21 cellular contexts compared by ENCODE assay signal in genomic region chr18:24674236-24675004, GRCh38.
DNase-seq lines count a peak whose midpoint lies in the region; TF ChIP-seq lines count a peak whose summit lies in the region.
"Had no signal": no experiment of that assay in that cellular context is flagged by ENCODE, and none has a peak within 500 bp of the region (broad histone marks: within the 10 kb centered on the region; RNA-seq: fewer than 3 reads in every experiment).

No MANE protein-coding gene starts in this region.

- intact Hi-C loops in activated CD4-positive, alpha-beta T cell treated with anti-CD3 and anti-CD28 coated beads, Interleukin-2, amount 10 ng/mL, durations not matched to agents 24 days and 14 days (cut with micrococcal nuclease), result loop anchor here (5.0 to 10.0 kb wide), 2 partner anchors 262 to 500 kb away; no protein-coding TSS in a partner anchor
- intact Hi-C loops in esophagus muscularis mucosa (cut with DNase I), result no loop called here
- intact Hi-C loops in colonic mucosa (cut with DNase I), result no loop called here

- H3K27ac Mint-ChIP-seq in activated CD4-positive, alpha-beta T cell treated with anti-CD3 and anti-CD28 coated beads, Interleukin-2, amount 10 ng/mL, durations not matched to agents 24 days and 14 days, result peak overlapping the region; percentile 14
- H3K27ac Mint-ChIP-seq: GM23338 had no signal

- no peaks in the 10 kb centered on the region for H3K9me2 ChIP-seq in MM.1S (replicated peaks; ENCODE audit: insufficient read depth, low read length)

- peak overlapping the region; percentile 32; the same call in 1 of the 2 replicates for H3K4me2 ChIP-seq in MM.1S (ENCODE audit: low read depth, low read length)
- H3K4me2 ChIP-seq: GM23338 had no signal

- no peak overlapping the region for H3K4me3 ChIP-seq in MM.1S (ENCODE audit: low read length)
- no peak overlapping the region for H3K4me3 ChIP-seq in esophagus muscularis mucosa
- H3K4me3 ChIP-seq in colonic mucosa, result no peak overlapping the region
- H3K4me3 ChIP-seq: GM23338, HAP-1, SJCRH30 had no signal

- H3K27me3 ChIP-seq in MM.1S (replicated peaks; ENCODE audit: insufficient read depth, low read length), result no peaks in the 10 kb centered on the region
- H3K27me3 ChIP-seq in esophagus muscularis mucosa, result no peaks in the 10 kb centered on the region
- no peaks in the 10 kb centered on the region for H3K27me3 ChIP-seq in colonic mucosa
- H3K27me3 ChIP-seq: SJCRH30 had no signal

- peaks cover 13% of the 10 kb centered on the region for H3K4me1 ChIP-seq in MM.1S (ENCODE audit: low read length)
- H3K4me1 ChIP-seq in esophagus muscularis mucosa, result no peaks in the 10 kb centered on the region
- no peaks in the 10 kb centered on the region for H3K4me1 ChIP-seq in colonic mucosa
- H3K4me1 ChIP-seq: HAP-1 had no signal

- H3K9me3 ChIP-seq in MM.1S (replicated peaks; ENCODE audit: insufficient read depth, low read length), result no peaks in the 10 kb centered on the region
- no peaks in the 10 kb centered on the region for H3K9me3 ChIP-seq in esophagus muscularis mucosa
- H3K9me3 ChIP-seq in colonic mucosa, result no peaks in the 10 kb centered on the region
- H3K9me3 ChIP-seq: HAP-1, SJCRH30 had no signal

- WGBS in esophagus muscularis mucosa, result 70% methylated on average over 6 of the region's 6 CpGs

- TF ChIP-seq POLR2A in esophagus muscularis mucosa (IDR thresholded peaks at IDR 0.05; ENCODE audit: low read depth), result no peak

- peaks cover 11% of the 10 kb centered on the region for H3F3A ChIP-seq in MM.1S (ENCODE audit: insufficient read depth, low read length)

- no peaks in the 10 kb centered on the region for H3K36me3 Mint-ChIP-seq in activated CD4-positive, alpha-beta T cell treated with anti-CD3 and anti-CD28 coated beads, Interleukin-2, amount 10 ng/mL, durations not matched to agents 24 days and 14 days (ENCODE audit: low read depth)
- H3K36me3 Mint-ChIP-seq: CD8-positive, alpha-beta memory T cell had no signal

- H3K79me2 ChIP-seq in MM.1S (ENCODE audit: low read length), result no peaks in the 10 kb centered on the region

- no peak for TF ChIP-seq CTCF in MM.1S (IDR thresholded peaks at IDR 0.05; ENCODE audit: low read length)
- TF ChIP-seq CTCF in esophagus muscularis mucosa (IDR thresholded peaks at IDR 0.05), result no peak
- TF ChIP-seq CTCF in colonic mucosa (IDR thresholded peaks at IDR 0.05), result no peak

- no peak overlapping the region for H2AFZ ChIP-seq in MM.1S (ENCODE audit: low read length)
- H2AFZ ChIP-seq: GM23338 had no signal

- H3K27me3 Mint-ChIP-seq in activated CD4-positive, alpha-beta T cell treated with anti-CD3 and anti-CD28 coated beads, Interleukin-2, amount 10 ng/mL, durations not matched to agents 24 days and 14 days, result peaks cover 6% of the 10 kb centered on the region

- H3K9ac ChIP-seq in MM.1S (ENCODE audit: low read length) (no peak overlapping the region), colonic mucosa (ENCODE audit: low read depth in 2 of 2, low read length in 2 of 2) (no peak overlapping the region)

- H3K9me3 Mint-ChIP-seq in activated CD4-positive, alpha-beta T cell treated with anti-CD3 and anti-CD28 coated beads, Interleukin-2, amount 10 ng/mL, durations not matched to agents 24 days and 14 days, result no peaks in the 10 kb centered on the region
- H3K9me3 Mint-ChIP-seq: CD8-positive, alpha-beta memory T cell; GM23338 had no signal

- no peak for TF ChIP-seq EP300 in esophagus muscularis mucosa (IDR thresholded peaks at IDR 0.05)

- H3K4me3 Mint-ChIP-seq in activated CD4-positive, alpha-beta T cell treated with anti-CD3 and anti-CD28 coated beads, Interleukin-2, amount 10 ng/mL, durations not matched to agents 24 days and 14 days, result no peak overlapping the region
- H3K4me3 Mint-ChIP-seq: CD8-positive, alpha-beta memory T cell; GM23338 had no signal

- H3K27ac ChIP-seq in MM.1S (ENCODE audit: low read length), result peak overlapping the region; percentile 21; the same call in 1 of the 2 replicates
- no peak overlapping the region for H3K27ac ChIP-seq in esophagus muscularis mucosa (replicated peaks in 1 of 4)
- no peak overlapping the region for H3K27ac ChIP-seq in colonic mucosa
- H3K27ac ChIP-seq: C4-2B, SJCRH30 had no signal

- H3K36me3 ChIP-seq in MM.1S (replicated peaks; ENCODE audit: insufficient read depth, low read length), result no peaks in the 10 kb centered on the region
- H3K36me3 ChIP-seq in esophagus muscularis mucosa, result no peaks in the 10 kb centered on the region
- no peaks in the 10 kb centered on the region for H3K36me3 ChIP-seq in colonic mucosa
- H3K36me3 ChIP-seq: HAP-1, SJCRH30 had no signal

- no peaks in the 10 kb centered on the region for H4K20me1 ChIP-seq in MM.1S (ENCODE audit: insufficient read depth, low read length)

- no peak for DNase-seq in activated CD4-positive, alpha-beta T cell treated with anti-CD3 and anti-CD28 coated beads, Interleukin-2, amount 10 ng/mL, durations not matched to agents 24 days and 14 days
- no peak for DNase-seq in activated CD4-positive, alpha-beta T cell treated with anti-CD3 and anti-CD28 coated beads, Interleukin-2, amount 50 U/mL, for 48 hours
- DNase-seq in stimulated activated CD4-positive, alpha-beta T cell treated with anti-CD3 and anti-CD28 coated beads, Interleukin-15, amount 100 ng/mL, for 24 hours, result peak; percentile 19
- no peak for DNase-seq in stimulated activated CD4-positive, alpha-beta T cell treated with anti-CD3 and anti-CD28 coated beads, Interleukin-2, amount 100 ng/mL, for 24 hours
- DNase-seq in MM.1S (peak; percentile 90), esophagus muscularis mucosa (ENCODE audit: extremely low spot score) (peak; percentile 60), colonic mucosa (no peak), DMS53 treated with DMSO at 0.1 percent for 48 hours (lab: John Stamatoyannopoulos, UW; ENCODE audit: unreplicated experiment) (no peak)
- DNase-seq: CD8-positive, alpha-beta memory T cell; DMS53; EL; NCI-H1092; NCI-H1436; NCI-H2029; NCI-H2227 treated with DMSO at 0.1 percent for 48 hours; NCI-H510A; NCI-H774; SJCRH30 had no signal

- peaks cover 6% of the 10 kb centered on the region for H3K4me1 Mint-ChIP-seq in activated CD4-positive, alpha-beta T cell treated with anti-CD3 and anti-CD28 coated beads, Interleukin-2, amount 10 ng/mL, durations not matched to agents 24 days and 14 days
- H3K4me1 Mint-ChIP-seq: CD8-positive, alpha-beta memory T cell had no signal

Comparison
In these comparisons a context has a peak if more than half of its experiments do, and no peak if none do; other contexts are left out.
1. DNase-seq: peak in stimulated activated CD4-positive, alpha-beta T cell treated with anti-CD3 and anti-CD28 coated beads, Interleukin-15, amount 100 ng/mL, for 24 hours (single experiment), MM.1S (single experiment) and esophagus muscularis mucosa (single experiment); none in activated CD4-positive, alpha-beta T cell treated with anti-CD3 and anti-CD28 coated beads, Interleukin-2, amount 10 ng/mL, durations not matched to agents 24 days and 14 days (single experiment), activated CD4-positive, alpha-beta T cell treated with anti-CD3 and anti-CD28 coated beads, Interleukin-2, amount 50 U/mL, for 48 hours (0 of 2), stimulated activated CD4-positive, alpha-beta T cell treated with anti-CD3 and anti-CD28 coated beads, Interleukin-2, amount 100 ng/mL, for 24 hours (0 of 2), colonic mucosa (single experiment) and DMS53 treated with DMSO at 0.1 percent for 48 hours (single experiment).